8 cellular contexts compared by ENCODE assay signal in genomic region chr12:108833355-108833733, GRCh38. TPM values are rescaled to one million over a fixed set of nuclear protein-coding genes. Genes with fewer than 3 reads are reported as not detected.
DNase-seq lines count a peak whose midpoint lies in the region; TF ChIP-seq lines count a peak whose summit lies in the region.

No MANE protein-coding gene starts in this region.

- no peak overlapping the region for H3K9ac ChIP-seq in H9 (ENCODE audit: extremely low read depth, insufficient read length, low read length)
- H3K9ac ChIP-seq in smooth muscle cell (ENCODE audit: low read depth) = peak overlapping the region; percentile 83

- H3K18ac ChIP-seq in H9 (ENCODE audit: insufficient read length, low read depth, low read length) = no peak overlapping the region

- H3K4me3 Mint-ChIP-seq in H9 (no peak overlapping the region), immature natural killer cell (peak overlapping the region in 3 of 5 donors; percentile 1 to 41 (median 40))

- H2BK5ac ChIP-seq in H9 (ENCODE audit: insufficient read length, low read length) = no peak overlapping the region

- TF ChIP-seq CTCF in H9 (conservative IDR thresholded peaks at IDR 0.05) (no peak), smooth muscle cell (IDR thresholded peaks at IDR 0.05; ENCODE audit: borderline replicate concordance, insufficient read depth, poor library complexity, severe bottlenecking) (no peak)

- H3K36me3 Mint-ChIP-seq in H9 (ENCODE audit: insufficient read depth in 1 of 3, low read depth in 3 of 3) = peaks cover 6 to 36% (median 12%) of the 10 kb centered on the region in 3 experiments
- peaks cover 0 to 26% (median 3%) of the 10 kb centered on the region in 3 donors for H3K36me3 Mint-ChIP-seq in immature natural killer cell

- no peaks in the 10 kb centered on the region for H3K27me3 Mint-ChIP-seq in H9 (ENCODE audit: low read depth)
- H3K27me3 Mint-ChIP-seq in immature natural killer cell (ENCODE audit: low read depth in 3 of 3) = peaks cover 1 to 7% (median 6%) of the 10 kb centered on the region in 3 donors

- H3T11ph ChIP-seq in H9 (ENCODE audit: low read length) = no peak overlapping the region

- no peak overlapping the region for H3K4me2 ChIP-seq in H9 (ENCODE audit: insufficient read depth, insufficient read length, low read length)
- peak overlapping the region; percentile 60 for H3K4me2 ChIP-seq in smooth muscle cell

- peaks cover 54% of the 10 kb centered on the region for H3F3A ChIP-seq in smooth muscle cell (ENCODE audit: low read depth)

- H3K23me2 ChIP-seq in H9 (ENCODE audit: insufficient read length, low read depth, low read length, poor library complexity, severe bottlenecking) = no peaks in the 10 kb centered on the region

- H4K20me1 ChIP-seq in H9 (ENCODE audit: control insufficient read depth, insufficient read depth, insufficient read length) = no peaks in the 10 kb centered on the region
- H4K20me1 ChIP-seq in smooth muscle cell (ENCODE audit: low read depth) = no peaks in the 10 kb centered on the region

- no peak overlapping the region for H3K56ac ChIP-seq in H9 (ENCODE audit: insufficient read length, low read depth, low read length)

- no peak overlapping the region for H3K23ac ChIP-seq in H9 (ENCODE audit: insufficient read length, low read depth, low read length)

- no peak overlapping the region for H4K91ac ChIP-seq in H9 (ENCODE audit: insufficient read length, low read depth, low read length)

- H3K4me1 ChIP-seq in H9 (ENCODE audit: insufficient read depth, low read length) = peaks cover 5% of the 10 kb centered on the region; the same call in 1 of the 2 replicates
- peaks cover 22% of the 10 kb centered on the region for H3K4me1 ChIP-seq in smooth muscle cell (ENCODE audit: low read depth)

- no peaks in the 10 kb centered on the region for H3K36me3 ChIP-seq in smooth muscle cell (ENCODE audit: low read depth)

- no peak overlapping the region; the same call in 1 of the 2 replicates for H3K14ac ChIP-seq in H9 (ENCODE audit: insufficient read depth, low read length)

- H3K79me1 ChIP-seq in H9 (ENCODE audit: insufficient read depth, low read depth, low read length, poor library complexity, severe bottlenecking) = no peaks in the 10 kb centered on the region

- H2AFZ ChIP-seq in H9 (ENCODE audit: low read length) = no peak overlapping the region
- no peak overlapping the region for H2AFZ ChIP-seq in smooth muscle cell (ENCODE audit: low read depth)

- no peak overlapping the region for H2BK12ac ChIP-seq in H9 (ENCODE audit: insufficient read length, low read depth, low read length)

- H3K27ac Mint-ChIP-seq in H9 = peak overlapping the region; percentile 33 to 69 (median 59); a peak in 4 of 7 replicates
- H3K27ac Mint-ChIP-seq in immature natural killer cell = peak overlapping the region in 5 of 6 donors; percentile 69 to 98 (median 97)

- H2BK120ac ChIP-seq in H9 (ENCODE audit: low read depth, low read length, poor library complexity, severe bottlenecking) = no peak overlapping the region

- no peak overlapping the region for H2AK5ac ChIP-seq in H9 (ENCODE audit: insufficient read length, low read length)

- H3K4ac ChIP-seq in H9 (ENCODE audit: low read depth, low read length) = no peak overlapping the region

- H3K27me3 ChIP-seq in H9 (ENCODE audit: insufficient read depth, low read length) (no peaks in the 10 kb centered on the region), smooth muscle cell (ENCODE audit: low read depth) (no peaks in the 10 kb centered on the region)

- H3K9me3 ChIP-seq in H9 (ENCODE audit: control insufficient read depth, low read depth, low read length) (no peaks in the 10 kb centered on the region), smooth muscle cell (replicated peaks; ENCODE audit: low read depth) (no peaks in the 10 kb centered on the region)

- H3K9me3 Mint-ChIP-seq in H9 (no peaks in the 10 kb centered on the region), immature natural killer cell (no peaks in the 10 kb centered on the region)

- H3K4me1 Mint-ChIP-seq in H9 (peaks cover 5 to 25% of the 10 kb centered on the region in 2 experiments), immature natural killer cell (peaks cover 83 to 95% of the 10 kb centered on the region in 2 donors)

- DNase-seq in H9 (peak; percentile 72), astrocyte of the hippocampus (ENCODE audit: low read depth, low spot score) (peak; percentile 96), immature natural killer cell (no peak), smooth muscle cell (lab: John Stamatoyannopoulos, UW; ENCODE audit: unreplicated experiment) (peak; percentile 14), cerebellum (ENCODE audit: low spot score) (no peak), NAMALWA (ENCODE audit: low spot score) (no peak), NCI-H526 (lab: John Stamatoyannopoulos, UW) (no peak)
- DNase-seq in activated CD4-positive, alpha-beta T cell treated with anti-CD3 and anti-CD28 coated beads for 4 hours = no peak

- no peak overlapping the region for H4K5ac ChIP-seq in H9 (ENCODE audit: insufficient read length, low read depth, low read length)

- H2BK20ac ChIP-seq in H9 (ENCODE audit: low read depth, low read length, poor library complexity, severe bottlenecking) = no peak overlapping the region

- WGBS in H9 (ENCODE audit: extremely low coverage, insufficient read length, low lambda C conversion rate) = no CpG with 5 or more reads among the region's 9 CpGs
- 2% methylated on average over 9 of the region's 9 CpGs for WGBS in smooth muscle cell (ENCODE audit: low lambda C conversion rate)

- no peak overlapping the region for H3K4me3 ChIP-seq in smooth muscle cell

- H3K79me2 ChIP-seq in H9 (ENCODE audit: insufficient read depth, low read length) (no peaks in the 10 kb centered on the region; the same call in 1 of the 2 replicates), smooth muscle cell (ENCODE audit: low read depth) (peaks cover 76% of the 10 kb centered on the region)

- no peak overlapping the region for H4K8ac ChIP-seq in H9 (replicated peaks; ENCODE audit: insufficient read length, low read depth, low read length)

- no peak overlapping the region for H2BK15ac ChIP-seq in H9 (ENCODE audit: low read depth, low read length)

- H3K27ac ChIP-seq in H9 (ENCODE audit: insufficient read length, low read depth, low read length) (no peak overlapping the region), smooth muscle cell (ENCODE audit: low read depth) (peak overlapping the region; percentile 99)

RNA-seq across cellular contexts. Expression of gene SSH1, which starts 24.0 kb away (rescaled TPM):
- 21.8 and 24.0 TPM in 2 replicates for total RNA-seq in H9 (2021)
- 10 to 100 TPM in 2 of 3 donors, under 1 TPM in 1; 0.66 to 34.9 (median 11.9) TPM for polyA plus RNA-seq in immature natural killer cell
- 15.2 and 17.2 TPM in 2 replicates for total RNA-seq in smooth muscle cell
- 22.0 and 24.7 TPM in 2 replicates for polyA plus RNA-seq in smooth muscle cell
- total RNA-seq in cerebellum = 13.1 TPM

RNA-seq across cellular contexts. Expression of gene DAO, which starts 46.5 kb away (rescaled TPM):
- not detected in 2 replicates for total RNA-seq in H9 (2021)
- polyA plus RNA-seq in immature natural killer cell = not detected
- not detected in 2 replicates for total RNA-seq in smooth muscle cell
- not detected in 2 replicates for polyA plus RNA-seq in smooth muscle cell
- total RNA-seq in cerebellum = not detected

Comparison
In these comparisons a context has a peak if more than half of its experiments do, and no peak if none do; other contexts are left out.
1. DNase-seq: peak in H9 (single experiment), astrocyte of the hippocampus (single experiment) and smooth muscle cell (single experiment); none in immature natural killer cell (0 of 3), activated CD4-positive, alpha-beta T cell treated with anti-CD3 and anti-CD28 coated beads for 4 hours (0 of 2), cerebellum (single experiment), NAMALWA (single experiment) and NCI-H526 (0 of 2).
2. H3K4me3 Mint-ChIP-seq: peak in immature natural killer cell (3 of 5); none in H9 (0 of 2).